ENCODE assay signal across 18 cellular contexts in genomic region chr1:240503558-240503957, GRCh38.
DNase-seq lines count a peak whose midpoint lies in the region; ATAC-seq, FAIRE-seq and TF ChIP-seq lines count a peak whose summit lies in the region.
"Had no signal": no experiment of that assay in that cellular context is flagged by ENCODE, and none has a peak within 500 bp of the region (broad histone marks: within the 10 kb centered on the region; RNA-seq: fewer than 3 reads in every experiment).

No MANE protein-coding gene starts in this region.

- ATAC-seq in GM12878, result peak; percentile 63
- ATAC-seq in stimulated activated effector memory CD8-positive, alpha-beta T cell treated with anti-CD3 and anti-CD28 coated beads, Interleukin-12 subunit alpha, Interleukin-12 subunit beta, amount 100 ng/mL, for 72 hours, result peak; percentile 61

- H3K4me1 Mint-ChIP-seq in stimulated activated effector memory CD8-positive, alpha-beta T cell treated with anti-CD3 and anti-CD28 coated beads, Interleukin-12 subunit alpha, Interleukin-12 subunit beta, amount 100 ng/mL, for 72 hours, result no peaks in the 10 kb centered on the region
- H3K4me1 Mint-ChIP-seq: IgD-negative memory B cell had no signal

- H2AFZ ChIP-seq in KMS-11 (ENCODE audit: low read depth), result no peak overlapping the region
- no peak overlapping the region for H2AFZ ChIP-seq in GM12878 (ENCODE audit: control insufficient read depth, low read depth, low read length)

- no peak for FAIRE-seq in GM12878 (lab: Jason Lieb, UNC)

- peak overlapping the region; percentile 36 to 78 (median 67); a peak in 21 of 22 replicates for H3K4me2 ChIP-seq in BLaER1 treated with 17β-estradiol and CSF1 and Interleukin-3, amounts not matched to agents 10 nM and 100 nM
- H3K4me2 ChIP-seq in KMS-11 (peak overlapping the region; percentile 11; the same call in 1 of the 2 replicates), GM12878 (ENCODE audit: control insufficient read depth, insufficient read depth) (no peak overlapping the region)

- no peaks in the 10 kb centered on the region for H3K27me3 ChIP-seq in BLaER1 treated with 17β-estradiol and CSF1 and Interleukin-3, amounts not matched to agents 10 nM and 100 nM
- H3K27me3 ChIP-seq in KMS-11 (ENCODE audit: insufficient read depth, low read depth) (no peaks in the 10 kb centered on the region), GM12878 (replicated peaks in 1 of 2; ENCODE audit: control insufficient read depth in 2 of 2, insufficient read depth in 2 of 2, low read length in 1 of 2) (no peaks in the 10 kb centered on the region)

- SMC1A ChIA-PET in GM12878 (lab: Charles Lee; ENCODE audit: uncharacterized antibody, unreplicated experiment), result interaction anchor here (1.0 to 2.3 kb wide), 2 partner anchors 11 to 98 kb away, joined by 3 to 5 read pairs; no protein-coding TSS in a partner anchor

- DNase-seq in GM12878 (ENCODE audit: low read depth, low spot score) (no peak), hepatic stellate cell (ENCODE audit: low spot score) (no peak), SIG-M5 treated with dmso at 0.1 percent for 504 hours (lab: John Stamatoyannopoulos, UW; ENCODE audit: unreplicated experiment) (no peak), mesenteric fat pad (ENCODE audit: low spot score) (no peak)
- DNase-seq in stimulated activated effector memory CD8-positive, alpha-beta T cell treated with anti-CD3 and anti-CD28 coated beads, Interleukin-12 subunit alpha, Interleukin-12 subunit beta, amount 100 ng/mL, for 72 hours (ENCODE audit: low spot score in 2 of 2), result no peak
- DNase-seq: ACHN; CD4-positive, alpha-beta memory T cell; COR-L47; DMS153; DND-41; GDM1; HCEC 1CT; HFFc6; KG1 had no signal

- H4K20me1 ChIP-seq in BLaER1 treated with 17β-estradiol and CSF1 and Interleukin-3, amounts not matched to agents 10 nM and 100 nM, result no peaks in the 10 kb centered on the region
- no peaks in the 10 kb centered on the region for H4K20me1 ChIP-seq in KMS-11 (ENCODE audit: insufficient read depth)
- no peaks in the 10 kb centered on the region for H4K20me1 ChIP-seq in GM12878 (ENCODE audit: control insufficient read depth, insufficient read depth)

- no peak for TF ChIP-seq POLR2A in GM12878 (IDR thresholded peaks at IDR 0.05; ENCODE audit: low read depth, low read length)

- peak overlapping the region in 6 of 11 experiments; percentile 5 to 55 (median 46); a peak in 8 of 22 replicates for H3K27ac ChIP-seq in BLaER1 treated with 17β-estradiol and CSF1 and Interleukin-3, amounts not matched to agents 10 nM and 100 nM
- H3K27ac ChIP-seq in KMS-11 (no peak overlapping the region), GM12878 (ENCODE audit: control insufficient read depth, insufficient read depth) (no peak overlapping the region)
- H3K27ac ChIP-seq: C4-2B had no signal

- TF ChIP-seq RAD21 in GM12878 (IDR thresholded peaks at IDR 0.05; ENCODE audit: insufficient read depth, low read depth, low read length), result no peak

- TF ChIP-seq CTCF in KMS-11 (conservative IDR thresholded peaks at IDR 0.05; ENCODE audit: low read depth, low read length), result no peak
- no peak for TF ChIP-seq CTCF in GM12878 (IDR thresholded peaks at IDR 0.05 in 2 of 3, conservative IDR thresholded peaks at IDR 0.05 in 1 of 3; ENCODE audit: control insufficient read depth in 2 of 3, extremely low read depth in 1 of 3, insufficient read depth in 1 of 3, low read depth in 3 of 3, low read length in 3 of 3)

- H3K36me3 ChIP-seq in BLaER1 treated with 17β-estradiol and CSF1 and Interleukin-3, amounts not matched to agents 10 nM and 100 nM, result no peaks in the 10 kb centered on the region; a peak in 1 of 22 replicates
- H3K36me3 ChIP-seq in KMS-11 (ENCODE audit: insufficient read depth), result no peaks in the 10 kb centered on the region
- H3K36me3 ChIP-seq in GM12878 (ENCODE audit: control insufficient read depth in 2 of 2, insufficient read depth in 2 of 2, low read length in 1 of 2), result no peaks in the 10 kb centered on the region

- CTCF ChIA-PET in GM12878 (lab: Yijun Ruan, JAX), result no interaction called here

- intact Hi-C loops in GM12878 (cut with micrococcal nuclease; ENCODE audit: unreplicated experiment), result no loop called here

- peak overlapping the region in 1 of 10 experiments; percentile 9; a peak in 2 of 20 replicates for H3K4me3 ChIP-seq in BLaER1 treated with 17β-estradiol and CSF1 and Interleukin-3, amounts not matched to agents 10 nM and 100 nM
- H3K4me3 ChIP-seq in KMS-11 (IDR thresholded peaks at IDR 0.05; ENCODE audit: insufficient read depth, low read depth, low read length) (no peak overlapping the region), GM12878 (no peak overlapping the region)

- RAD21 ChIA-PET in GM12878 (lab: Charles Lee; ENCODE audit: unreplicated experiment), result no interaction called here

- BruUV-seq in GM12878 (replicated peaks; lab: Mats Ljungman, UMichigan), result no TSS peak

- no peak overlapping the region for H3K4me3 Mint-ChIP-seq in stimulated activated effector memory CD8-positive, alpha-beta T cell treated with anti-CD3 and anti-CD28 coated beads, Interleukin-12 subunit alpha, Interleukin-12 subunit beta, amount 100 ng/mL, for 72 hours
- H3K4me3 Mint-ChIP-seq: CD4-positive, alpha-beta memory T cell; HFFc6; IgD-negative memory B cell had no signal

- no peak overlapping the region; a peak in 2 of 22 replicates for H3K9ac ChIP-seq in BLaER1 treated with 17β-estradiol and CSF1 and Interleukin-3, amounts not matched to agents 10 nM and 100 nM
- no peak overlapping the region for H3K9ac ChIP-seq in KMS-11
- H3K9ac ChIP-seq in GM12878 (ENCODE audit: control insufficient read depth, insufficient read depth, low read length), result no peak overlapping the region

- H3K9me3 ChIP-seq in BLaER1 treated with 17β-estradiol and CSF1 and Interleukin-3, amounts not matched to agents 10 nM and 100 nM (replicated peaks in 1 of 11), result peaks cover 0 to 51% (median 34%) of the 10 kb centered on the region in 11 experiments; a peak in 18 of 22 replicates
- no peaks in the 10 kb centered on the region for H3K9me3 ChIP-seq in GM12878 (replicated peaks; ENCODE audit: control insufficient read depth, insufficient read depth, low read length)

- 0% methylated on average over 1 of the region's 1 CpG for WGBS in GM12878 (ENCODE audit: insufficient coverage, insufficient replicate concordance, low lambda C conversion rate, missing lambda C conversion rate)

- in situ Hi-C loops in GM12878 (cut with MboI), result no loop called here

- no peaks in the 10 kb centered on the region for H3K9me3 Mint-ChIP-seq in stimulated activated effector memory CD8-positive, alpha-beta T cell treated with anti-CD3 and anti-CD28 coated beads, Interleukin-12 subunit alpha, Interleukin-12 subunit beta, amount 100 ng/mL, for 72 hours
- H3K9me3 Mint-ChIP-seq: CD4-positive, alpha-beta memory T cell; HFFc6 had no signal

- H3K79me2 ChIP-seq in KMS-11 (ENCODE audit: insufficient read depth, low read depth) (no peaks in the 10 kb centered on the region), GM12878 (ENCODE audit: control insufficient read depth, insufficient read depth, low read length) (no peaks in the 10 kb centered on the region)

- H3K36me3 Mint-ChIP-seq in stimulated activated effector memory CD8-positive, alpha-beta T cell treated with anti-CD3 and anti-CD28 coated beads, Interleukin-12 subunit alpha, Interleukin-12 subunit beta, amount 100 ng/mL, for 72 hours, result no peaks in the 10 kb centered on the region
- H3K36me3 Mint-ChIP-seq: CD4-positive, alpha-beta memory T cell had no signal

- H3K4me1 ChIP-seq in BLaER1 treated with 17β-estradiol and CSF1 and Interleukin-3, amounts not matched to agents 10 nM and 100 nM, result peaks cover 27 to 45% (median 38%) of the 10 kb centered on the region in 10 experiments
- peaks cover 7% of the 10 kb centered on the region for H3K4me1 ChIP-seq in KMS-11 (ENCODE audit: low read depth, poor library complexity, severe bottlenecking)
- no peaks in the 10 kb centered on the region for H3K4me1 ChIP-seq in GM12878 (ENCODE audit: control insufficient read depth, insufficient read depth, low read length)

- POLR2A ChIA-PET in GM12878 (lab: Charles Lee), result no interaction called here

- no peak for TF ChIP-seq EP300 in GM12878 (IDR thresholded peaks at IDR 0.05; ENCODE audit: borderline replicate concordance in 1 of 2, control insufficient read depth in 1 of 2, low read depth in 2 of 2, low read length in 2 of 2)

- H3K27ac Mint-ChIP-seq in stimulated activated effector memory CD8-positive, alpha-beta T cell treated with anti-CD3 and anti-CD28 coated beads, Interleukin-12 subunit alpha, Interleukin-12 subunit beta, amount 100 ng/mL, for 72 hours, result no peak overlapping the region
- H3K27ac Mint-ChIP-seq: CD4-positive, alpha-beta memory T cell; HFFc6; IgD-negative memory B cell had no signal

TF ChIP-seq in GM12878, 131 proteins besides CTCF, POLR2A, EP300 and RAD21 (continues in another document):
- TF ChIP-seq ZNF622 (IDR thresholded peaks at IDR 0.05), result no peak
- TF ChIP-seq ZNF687 (IDR thresholded peaks at IDR 0.05), result no peak
- TF ChIP-seq ZNF207 (IDR thresholded peaks at IDR 0.05; ENCODE audit: borderline replicate concordance), result no peak
- TF ChIP-seq EGR1 (IDR thresholded peaks at IDR 0.05; ENCODE audit: borderline replicate concordance in 1 of 2, low read depth in 2 of 2, low read length in 2 of 2), result no peak

Comparison
In these comparisons a context has a peak if more than half of its experiments do, and no peak if none do; other contexts are left out.
1. H3K27ac ChIP-seq: peak in BLaER1 treated with 17β-estradiol and CSF1 and Interleukin-3, amounts not matched to agents 10 nM and 100 nM (6 of 11); none in KMS-11 (single experiment) and GM12878 (single experiment).